ENCODE assay signal across 9 cellular contexts in the genomic region with DNA sequence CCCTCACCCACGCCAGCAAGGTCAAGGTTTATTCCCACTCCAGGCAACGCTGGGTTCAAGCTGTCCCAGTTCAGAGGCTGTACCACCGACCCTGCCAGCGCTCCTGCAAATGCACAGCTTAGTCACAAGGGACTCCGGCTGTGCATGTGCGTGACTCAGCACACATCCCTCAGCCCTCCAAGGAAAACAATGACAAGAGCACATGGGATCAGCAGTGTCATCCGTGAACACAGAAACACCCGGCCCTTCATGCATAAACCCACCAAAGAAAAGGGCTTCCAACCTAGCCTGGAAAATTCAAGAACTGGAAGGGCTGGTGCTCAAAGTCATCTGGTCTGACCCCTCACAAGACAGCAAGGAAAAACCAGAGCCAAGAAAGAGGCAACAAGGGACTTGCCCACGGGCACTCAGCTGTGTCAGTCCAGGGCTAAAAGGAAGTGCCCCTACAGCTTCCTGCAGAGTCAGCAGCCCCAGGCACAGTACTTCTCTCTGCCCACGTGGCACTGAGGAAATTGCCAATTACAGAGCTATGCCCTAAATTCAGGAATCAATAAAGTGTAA.
DNase-seq lines count a peak whose midpoint lies in the region; ATAC-seq, FAIRE-seq and TF ChIP-seq lines count a peak whose summit lies in the region.
"Had no signal": no experiment of that assay in that cellular context is flagged by ENCODE, and none has a peak within 500 bp of the region (broad histone marks: within the 10 kb centered on the region; RNA-seq: fewer than 3 reads in every experiment).

No MANE protein-coding gene starts in this region.

- H3K27me3 ChIP-seq in heart left ventricle (peaks cover 0 to 9% (median 0%) of the 10 kb centered on the region in 9 donors), stomach (no peaks in the 10 kb centered on the region)

- H3K4me3 ChIP-seq in heart left ventricle (no peak overlapping the region), stomach (no peak overlapping the region)

- TF ChIP-seq POLR2A in heart left ventricle (IDR thresholded peaks at IDR 0.05), result no peak
- no peak for TF ChIP-seq POLR2A in stomach (IDR thresholded peaks at IDR 0.05)

- TF ChIP-seq CTCF in heart left ventricle (IDR thresholded peaks at IDR 0.05), result no peak
- no peak for TF ChIP-seq CTCF in stomach (IDR thresholded peaks at IDR 0.05)
- TF ChIP-seq CTCF in D721Med (IDR thresholded peaks at IDR 0.05; ENCODE audit: insufficient read depth, missing control alignments), result no peak

- intact Hi-C loops in heart left ventricle (cut with DNase I), result no loop called here
- intact Hi-C loops in stomach (cut with DNase I; ENCODE audit: low total_unique reads), result no loop called here

- H3K27ac ChIP-seq in heart left ventricle, result peak overlapping the region in 2 of 12 donors; percentile 45 to 85
- peak overlapping the region in 3 of 5 donors; percentile 16 to 64 (median 63) for H3K27ac ChIP-seq in stomach

- DNase-seq in HEK293T (ENCODE audit: extremely low spot score), result peak; percentile 25
- peak; percentile 55 to 78 for DNase-seq in SW 1271 (lab: John Stamatoyannopoulos, UW)
- DNase-seq in heart left ventricle, result peak in 2 of 5 donors; percentile 44 to 45
- no peak for DNase-seq in stomach
- no peak for DNase-seq in D721Med (ENCODE audit: insufficient read length, low spot score)
- no peak for DNase-seq in Kasumi-1 (lab: John Stamatoyannopoulos, UW)
- no peak for DNase-seq in MV-4-11 (lab: John Stamatoyannopoulos, UW)

- H3K4me1 ChIP-seq in heart left ventricle (peaks cover 0 to 33% (median 0%) of the 10 kb centered on the region in 12 donors), stomach (peaks cover 0 to 53% (median 23%) of the 10 kb centered on the region in 4 donors)

- ATAC-seq in heart left ventricle (peak; percentile 47 to 82 (median 66)), HG03175 (IDR thresholded peaks at IDR 0.05; ENCODE audit: unreplicated experiment) (no peak)

- TF ChIP-seq EP300 in stomach (IDR thresholded peaks at IDR 0.05), result no peak

- no peak for FAIRE-seq in D721Med (lab: Jason Lieb, UNC)
- FAIRE-seq: islet of Langerhans had no signal

- H3K36me3 ChIP-seq in heart left ventricle (no peaks in the 10 kb centered on the region), stomach (no peaks in the 10 kb centered on the region)

- POLR2A ChIA-PET in HEK293T (lab: Yijun Ruan, JAX), result interaction anchor here (0.6 to 1.0 kb wide), 2 partner anchors 9 kb away, joined by 3 to 4 read pairs; no protein-coding TSS in a partner anchor

- no peaks in the 10 kb centered on the region for H3K9me3 ChIP-seq in heart left ventricle
- no peaks in the 10 kb centered on the region for H3K9me3 ChIP-seq in stomach

- WGBS in heart left ventricle, 4 donors, result 44 to 68% (median 55%) methylated on average over 10 of the region's 10 CpGs
- 31 to 66% (median 49%) methylated on average over 6 to 10 of the region's 10 CpGs for WGBS in stomach, 5 donors

- CTCF ChIA-PET in HEK293T (lab: Yijun Ruan, JAX), result interaction anchor here (1.2 kb wide), 1 partner anchor 9 kb away, joined by 4 read pairs; no protein-coding TSS in a partner anchor

TF ChIP-seq in HEK293T, 16 proteins besides CTCF, POLR2A, EP300 and RAD21:
- TF ChIP-seq CTBP1 (IDR thresholded peaks at IDR 0.05; ENCODE audit: borderline replicate concordance) (no peak), L3MBTL2 (conservative IDR thresholded peaks at IDR 0.05) (no peak), LEF1 (IDR thresholded peaks at IDR 0.05; ENCODE audit: borderline replicate concordance) (no peak), SUZ12 (IDR thresholded peaks at IDR 0.05) (no peak), FOXA1 (IDR thresholded peaks at IDR 0.05) (no peak), FOXK2 (IDR thresholded peaks at IDR 0.05) (no peak), NFRKB (IDR thresholded peaks at IDR 0.05) (no peak), BHLHE40 (IDR thresholded peaks at IDR 0.05; ENCODE audit: borderline replicate concordance) (no peak), FOXM1 (IDR thresholded peaks at IDR 0.05; ENCODE audit: borderline replicate concordance) (no peak), SP1 (IDR thresholded peaks at IDR 0.05) (no peak), ELF4 (IDR thresholded peaks at IDR 0.05) (no peak), TARDBP (IDR thresholded peaks at IDR 0.05) (no peak)
- TF ChIP-seq, protein P1, sequence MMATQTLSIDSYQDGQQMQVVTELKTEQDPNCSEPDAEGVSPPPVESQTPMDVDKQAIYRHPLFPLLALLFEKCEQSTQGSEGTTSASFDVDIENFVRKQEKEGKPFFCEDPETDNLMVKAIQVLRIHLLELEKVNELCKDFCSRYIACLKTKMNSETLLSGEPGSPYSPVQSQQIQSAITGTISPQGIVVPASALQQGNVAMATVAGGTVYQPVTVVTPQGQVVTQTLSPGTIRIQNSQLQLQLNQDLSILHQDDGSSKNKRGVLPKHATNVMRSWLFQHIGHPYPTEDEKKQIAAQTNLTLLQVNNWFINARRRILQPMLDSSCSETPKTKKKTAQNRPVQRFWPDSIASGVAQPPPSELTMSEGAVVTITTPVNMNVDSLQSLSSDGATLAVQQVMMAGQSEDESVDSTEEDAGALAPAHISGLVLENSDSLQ (IDR thresholded peaks at IDR 0.05), result no peak

Comparison
In these comparisons a context has a peak if more than half of its experiments do, and no peak if none do; other contexts are left out.
1. DNase-seq: peak in HEK293T (single experiment) and SW 1271 (2 of 2); none in stomach (single experiment), D721Med (single experiment), Kasumi-1 (0 of 2) and MV-4-11 (single experiment).